Comparison of ENCODE assay signal across 8 cellular contexts in genomic region chr10:101818119-101818957, GRCh38. TPM values are rescaled to one million over a fixed set of nuclear protein-coding genes. Genes with fewer than 3 reads are reported as not detected.
A peak's percentile ranks its signal among the peaks of the same experiment; 100 is the strongest.
DNase-seq lines count a peak whose midpoint lies in the region; ATAC-seq and TF ChIP-seq lines count a peak whose summit lies in the region.

TSS of gene OGA (minus strand) at chr10:101818444. CDS start at chr10:101818022, 422 bp downstream.

- peaks cover 27% of the 10 kb centered on the region for H3K4me1 Mint-ChIP-seq in progenitor cell of endocrine pancreas (ENCODE audit: low read depth)

- DNase-seq in NCI-H187 (lab: John Stamatoyannopoulos, UW) (peak; percentile 97 to 99), T-helper 2 cell (peak; percentile 95 to 100 (median 98)), left ventricle myocardium inferior (peak; percentile 98), progenitor cell of endocrine pancreas (ENCODE audit: low spot score, unreplicated experiment) (peak; percentile 94), ureter (ENCODE audit: low spot score) (peak; percentile 99)

- intact Hi-C loops in left ventricle myocardium inferior (cut with micrococcal nuclease): no loop called here

- H3K27ac ChIP-seq in angular gyrus (ENCODE audit: low read depth, low read length) (peak within 1 kb of the TSS; percentile 96), left ventricle myocardium inferior (replicated peaks) (peak within 1 kb of the TSS; percentile 97)

- TF ChIP-seq CTCF in left ventricle myocardium inferior (IDR thresholded peaks at IDR 0.05; ENCODE audit: borderline replicate concordance): no peak
- no peak for TF ChIP-seq CTCF in progenitor cell of endocrine pancreas (IDR thresholded peaks at IDR 0.05; ENCODE audit: unreplicated experiment)

- H3K27me3 Mint-ChIP-seq in progenitor cell of endocrine pancreas: no peaks in the 10 kb centered on the region

- H3K9me3 ChIP-seq in left ventricle myocardium inferior (replicated peaks): no peaks in the 10 kb centered on the region

- no peaks in the 10 kb centered on the region for H3K36me3 ChIP-seq in left ventricle myocardium inferior

- peak within 1 kb of the TSS; percentile 89 for H3K4me3 ChIP-seq in left ventricle myocardium inferior

- no peaks in the 10 kb centered on the region for H3K9me3 Mint-ChIP-seq in progenitor cell of endocrine pancreas (ENCODE audit: low read depth)

- ATAC-seq in GM18498 (IDR thresholded peaks at IDR 0.05; ENCODE audit: unreplicated experiment): peak; percentile 91
- ATAC-seq in HG02938 (IDR thresholded peaks at IDR 0.05; ENCODE audit: unreplicated experiment): peak; percentile 85

- peaks cover 63% of the 10 kb centered on the region for H3K4me1 ChIP-seq in left ventricle myocardium inferior

- peaks cover 2% of the 10 kb centered on the region for H3K36me3 Mint-ChIP-seq in progenitor cell of endocrine pancreas (ENCODE audit: insufficient read depth)

- H3K27ac Mint-ChIP-seq in progenitor cell of endocrine pancreas: peak within 1 kb of the TSS; percentile 100

- H3K27me3 ChIP-seq in left ventricle myocardium inferior (ENCODE audit: low read depth): no peaks in the 10 kb centered on the region

- H3K4me3 Mint-ChIP-seq in progenitor cell of endocrine pancreas (ENCODE audit: low read depth): peak within 1 kb of the TSS; percentile 98

RNA-seq across cellular contexts. Expression of gene OGA, which starts in this region (rescaled TPM):
- total RNA-seq in left ventricle myocardium inferior (96.3 TPM), progenitor cell of endocrine pancreas (138 and 148 TPM in 2 replicates), ureter (193 TPM)

Comparison
In these comparisons a context has a peak if more than half of its experiments do, and no peak if none do; other contexts are left out.
1. Peak in every context shown above with its lines: DNase-seq, ATAC-seq, H3K4me3 ChIP-seq and H3K27ac ChIP-seq.